In the genomic region with DNA sequence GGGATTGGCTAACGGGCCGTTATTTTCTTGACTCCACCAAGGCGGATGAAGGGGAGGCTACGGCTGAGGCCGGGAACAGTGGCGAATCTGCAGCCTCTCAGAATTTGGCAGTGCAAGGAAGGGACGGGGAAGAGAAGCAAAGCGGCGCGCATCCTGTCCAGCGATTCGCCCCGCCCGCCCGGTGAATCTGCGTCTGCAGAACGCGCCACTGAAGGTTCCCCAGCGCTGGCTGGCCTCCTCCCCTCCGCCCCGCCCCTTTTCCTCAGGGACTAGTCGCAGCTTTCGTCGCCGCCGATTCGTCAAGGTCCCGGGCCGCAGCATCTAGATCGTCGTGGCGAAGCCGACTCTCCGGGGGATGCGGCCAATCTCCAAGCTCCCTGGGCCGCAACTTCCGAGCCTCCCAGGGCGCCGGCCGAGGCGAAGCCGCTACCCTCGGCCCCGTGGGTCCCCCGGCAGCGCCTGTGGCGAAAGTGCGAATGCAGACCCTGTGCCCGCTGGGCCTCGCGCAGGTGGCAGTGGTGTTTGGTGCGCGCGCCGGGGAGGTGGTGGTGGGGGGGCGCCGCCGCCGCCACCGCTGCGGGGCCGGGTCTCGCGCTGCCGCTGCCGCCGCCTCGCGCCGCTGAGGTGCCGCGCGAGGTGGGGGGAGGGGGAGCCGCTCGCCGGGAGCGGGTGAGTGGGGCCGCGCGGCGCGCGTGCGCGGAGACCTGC, we compare ENCODE assay signal across 1 cellular context.
TF ChIP-seq lines count a peak whose summit lies in the region.

A gene (plus strand): TSS at position 299 of the 708 bp plus-strand sequence. CDS start 978 bp downstream, outside the sequence.

TF ChIP-seq in K562, 482 proteins besides CTCF, POLR2A, EP300 and RAD21 (continued from another document and continues in another):
- no peak for TF ChIP-seq TEAD4 (IDR thresholded peaks at IDR 0.05; ENCODE audit: low read length)
- no peak for TF ChIP-seq TEAD4 (CRISPR knock-in tag; IDR thresholded peaks at IDR 0.05; ENCODE audit: borderline replicate concordance)
- TF ChIP-seq HSF4 (CRISPR knock-in tag; IDR thresholded peaks at IDR 0.05; ENCODE audit: borderline replicate concordance), result no peak
- no peak for TF ChIP-seq NCOA4 (IDR thresholded peaks at IDR 0.05; ENCODE audit: partially characterized antibody)
- no peak for TF ChIP-seq SPI1 (IDR thresholded peaks at IDR 0.05; ENCODE audit: borderline replicate concordance, low read depth, low read length)
- TF ChIP-seq ZFP36 (IDR thresholded peaks at IDR 0.05; ENCODE audit: low read depth, low read length, partially characterized antibody), result no peak
- TF ChIP-seq, protein P1, sequence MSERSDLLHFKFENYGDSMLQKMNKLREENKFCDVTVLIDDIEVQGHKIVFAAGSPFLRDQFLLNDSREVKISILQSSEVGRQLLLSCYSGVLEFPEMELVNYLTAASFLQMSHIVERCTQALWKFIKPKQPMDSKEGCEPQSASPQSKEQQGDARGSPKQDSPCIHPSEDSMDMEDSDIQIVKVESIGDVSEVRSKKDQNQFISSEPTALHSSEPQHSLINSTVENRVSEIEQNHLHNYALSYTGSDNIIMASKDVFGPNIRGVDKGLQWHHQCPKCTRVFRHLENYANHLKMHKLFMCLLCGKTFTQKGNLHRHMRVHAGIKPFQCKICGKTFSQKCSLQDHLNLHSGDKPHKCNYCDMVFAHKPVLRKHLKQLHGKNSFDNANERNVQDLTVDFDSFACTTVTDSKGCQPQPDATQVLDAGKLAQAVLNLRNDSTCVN (CRISPR knock-in tag; IDR thresholded peaks at IDR 0.05), result no peak
- TF ChIP-seq SETDB1 (IDR thresholded peaks at IDR 0.05; ENCODE audit: low read length), result no peak
- TF ChIP-seq KHSRP (IDR thresholded peaks at IDR 0.05), result no peak
- TF ChIP-seq ZNF212 (CRISPR knock-in tag; IDR thresholded peaks at IDR 0.05), result no peak
- peak; percentile 85 for TF ChIP-seq ETV1 (tag; conservative IDR thresholded peaks at IDR 0.05; ENCODE audit: low read depth)
- no peak; the same call in 1 of the 2 replicates for TF ChIP-seq HMG20B (CRISPR knock-in tag; IDR thresholded peaks at IDR 0.05)
- TF ChIP-seq RFX5 (IDR thresholded peaks at IDR 0.05; ENCODE audit: low read depth, low read length), result no peak
- peak; percentile 40 for TF ChIP-seq PRPF4 (IDR thresholded peaks at IDR 0.05; ENCODE audit: insufficient read depth, low read depth, low read length, poor library complexity, severe bottlenecking)
- TF ChIP-seq ZNF165 (CRISPR knock-in tag; IDR thresholded peaks at IDR 0.05; ENCODE audit: borderline replicate concordance), result peak; percentile 59; the same call in 1 of the 2 replicates
- no peak for TF ChIP-seq HNRNPUL1 (IDR thresholded peaks at IDR 0.05; ENCODE audit: low read length)
- TF ChIP-seq, protein P2, sequence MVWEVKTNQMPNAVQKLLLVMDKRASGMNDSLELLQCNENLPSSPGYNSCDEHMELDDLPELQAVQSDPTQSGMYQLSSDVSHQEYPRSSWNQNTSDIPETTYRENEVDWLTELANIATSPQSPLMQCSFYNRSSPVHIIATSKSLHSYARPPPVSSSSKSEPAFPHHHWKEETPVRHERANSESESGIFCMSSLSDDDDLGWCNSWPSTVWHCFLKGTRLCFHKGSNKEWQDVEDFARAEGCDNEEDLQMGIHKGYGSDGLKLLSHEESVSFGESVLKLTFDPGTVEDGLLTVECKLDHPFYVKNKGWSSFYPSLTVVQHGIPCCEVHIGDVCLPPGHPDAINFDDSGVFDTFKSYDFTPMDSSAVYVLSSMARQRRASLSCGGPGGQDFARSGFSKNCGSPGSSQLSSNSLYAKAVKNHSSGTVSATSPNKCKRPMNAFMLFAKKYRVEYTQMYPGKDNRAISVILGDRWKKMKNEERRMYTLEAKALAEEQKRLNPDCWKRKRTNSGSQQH (CRISPR knock-in tag; IDR thresholded peaks at IDR 0.05), result no peak
- TF ChIP-seq, protein P3, sequence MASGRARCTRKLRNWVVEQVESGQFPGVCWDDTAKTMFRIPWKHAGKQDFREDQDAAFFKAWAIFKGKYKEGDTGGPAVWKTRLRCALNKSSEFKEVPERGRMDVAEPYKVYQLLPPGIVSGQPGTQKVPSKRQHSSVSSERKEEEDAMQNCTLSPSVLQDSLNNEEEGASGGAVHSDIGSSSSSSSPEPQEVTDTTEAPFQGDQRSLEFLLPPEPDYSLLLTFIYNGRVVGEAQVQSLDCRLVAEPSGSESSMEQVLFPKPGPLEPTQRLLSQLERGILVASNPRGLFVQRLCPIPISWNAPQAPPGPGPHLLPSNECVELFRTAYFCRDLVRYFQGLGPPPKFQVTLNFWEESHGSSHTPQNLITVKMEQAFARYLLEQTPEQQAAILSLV (tag; IDR thresholded peaks at IDR 0.05), result no peak
- TF ChIP-seq ATF7 (IDR thresholded peaks at IDR 0.05), result no peak
- TF ChIP-seq ZNF445 (CRISPR knock-in tag; IDR thresholded peaks at IDR 0.05; ENCODE audit: low read depth), result no peak
- TF ChIP-seq POLR2AphosphoS5 (IDR thresholded peaks at IDR 0.05; ENCODE audit: control insufficient read depth, insufficient read depth, low read depth, low read length), result peak; percentile 15; the same call in 1 of the 2 replicates
- TF ChIP-seq TCF7L2 (IDR thresholded peaks at IDR 0.05; ENCODE audit: low read depth, low read length), result no peak
- TF ChIP-seq IRF2 (CRISPR knock-in tag; IDR thresholded peaks at IDR 0.05), result no peak
- no peak for TF ChIP-seq MCM7 (IDR thresholded peaks at IDR 0.05)
- TF ChIP-seq, protein P4, sequence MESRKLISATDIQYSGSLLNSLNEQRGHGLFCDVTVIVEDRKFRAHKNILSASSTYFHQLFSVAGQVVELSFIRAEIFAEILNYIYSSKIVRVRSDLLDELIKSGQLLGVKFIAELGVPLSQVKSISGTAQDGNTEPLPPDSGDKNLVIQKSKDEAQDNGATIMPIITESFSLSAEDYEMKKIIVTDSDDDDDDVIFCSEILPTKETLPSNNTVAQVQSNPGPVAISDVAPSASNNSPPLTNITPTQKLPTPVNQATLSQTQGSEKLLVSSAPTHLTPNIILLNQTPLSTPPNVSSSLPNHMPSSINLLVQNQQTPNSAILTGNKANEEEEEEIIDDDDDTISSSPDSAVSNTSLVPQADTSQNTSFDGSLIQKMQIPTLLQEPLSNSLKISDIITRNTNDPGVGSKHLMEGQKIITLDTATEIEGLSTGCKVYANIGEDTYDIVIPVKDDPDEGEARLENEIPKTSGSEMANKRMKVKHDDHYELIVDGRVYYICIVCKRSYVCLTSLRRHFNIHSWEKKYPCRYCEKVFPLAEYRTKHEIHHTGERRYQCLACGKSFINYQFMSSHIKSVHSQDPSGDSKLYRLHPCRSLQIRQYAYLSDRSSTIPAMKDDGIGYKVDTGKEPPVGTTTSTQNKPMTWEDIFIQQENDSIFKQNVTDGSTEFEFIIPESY (CRISPR knock-in tag; IDR thresholded peaks at IDR 0.05), result peak; percentile 70; the same call in 1 of the 2 replicates
- TF ChIP-seq ZZZ3 (IDR thresholded peaks at IDR 0.05), result peak; percentile 73; the same call in 1 of the 2 replicates
- TF ChIP-seq E2F3 (CRISPR knock-in tag; IDR thresholded peaks at IDR 0.05), result no peak
- no peak for TF ChIP-seq ZNF408 (CRISPR knock-in tag; IDR thresholded peaks at IDR 0.05; ENCODE audit: low read depth)
- TF ChIP-seq ZNF3 (CRISPR knock-in tag; IDR thresholded peaks at IDR 0.05), result no peak
- TF ChIP-seq CBX5 (IDR thresholded peaks at IDR 0.05; ENCODE audit: borderline replicate concordance, low read depth), result no peak
- TF ChIP-seq ZNF282 (CRISPR knock-in tag; IDR thresholded peaks at IDR 0.05), result no peak
- peak; percentile 1 to 7; a peak in 1 of 4 replicates for TF ChIP-seq SIX5 (IDR thresholded peaks at IDR 0.05; ENCODE audit: borderline replicate concordance in 1 of 2, insufficient read depth in 1 of 2, low read depth in 1 of 2, low read length in 2 of 2)
- no peak for TF ChIP-seq CAMTA2 (CRISPR knock-in tag; conservative IDR thresholded peaks at IDR 0.05)
- TF ChIP-seq BRF1 (IDR thresholded peaks at IDR 0.05; ENCODE audit: borderline replicate concordance, extremely low read depth, insufficient read length), result no peak
- no peak for TF ChIP-seq RBM17 (IDR thresholded peaks at IDR 0.05; ENCODE audit: borderline replicate concordance, low read depth, low read length)
- TF ChIP-seq, protein P5, sequence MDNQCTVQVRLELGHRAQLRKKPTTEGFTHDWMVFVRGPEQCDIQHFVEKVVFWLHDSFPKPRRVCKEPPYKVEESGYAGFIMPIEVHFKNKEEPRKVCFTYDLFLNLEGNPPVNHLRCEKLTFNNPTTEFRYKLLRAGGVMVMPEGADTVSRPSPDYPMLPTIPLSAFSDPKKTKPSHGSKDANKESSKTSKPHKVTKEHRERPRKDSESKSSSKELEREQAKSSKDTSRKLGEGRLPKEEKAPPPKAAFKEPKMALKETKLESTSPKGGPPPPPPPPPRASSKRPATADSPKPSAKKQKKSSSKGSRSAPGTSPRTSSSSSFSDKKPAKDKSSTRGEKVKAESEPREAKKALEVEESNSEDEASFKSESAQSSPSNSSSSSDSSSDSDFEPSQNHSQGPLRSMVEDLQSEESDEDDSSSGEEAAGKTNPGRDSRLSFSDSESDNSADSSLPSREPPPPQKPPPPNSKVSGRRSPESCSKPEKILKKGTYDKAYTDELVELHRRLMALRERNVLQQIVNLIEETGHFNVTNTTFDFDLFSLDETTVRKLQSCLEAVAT (IDR thresholded peaks at IDR 0.05), result no peak
- TF ChIP-seq SIN3B (IDR thresholded peaks at IDR 0.05; ENCODE audit: low read depth), result peak; percentile 92
- peak in 1 of 2 experiments; percentile 77; a peak in 2 of 4 replicates for TF ChIP-seq SIN3A (IDR thresholded peaks at IDR 0.05; ENCODE audit: borderline replicate concordance in 2 of 2, control insufficient read depth in 1 of 2, low read depth in 2 of 2, low read length in 2 of 2)
- no peak for TF ChIP-seq CHCHD3 (CRISPR knock-in tag; IDR thresholded peaks at IDR 0.05)
- no peak for TF ChIP-seq TCF3 (CRISPR knock-in tag; IDR thresholded peaks at IDR 0.05)
- TF ChIP-seq, protein P6, sequence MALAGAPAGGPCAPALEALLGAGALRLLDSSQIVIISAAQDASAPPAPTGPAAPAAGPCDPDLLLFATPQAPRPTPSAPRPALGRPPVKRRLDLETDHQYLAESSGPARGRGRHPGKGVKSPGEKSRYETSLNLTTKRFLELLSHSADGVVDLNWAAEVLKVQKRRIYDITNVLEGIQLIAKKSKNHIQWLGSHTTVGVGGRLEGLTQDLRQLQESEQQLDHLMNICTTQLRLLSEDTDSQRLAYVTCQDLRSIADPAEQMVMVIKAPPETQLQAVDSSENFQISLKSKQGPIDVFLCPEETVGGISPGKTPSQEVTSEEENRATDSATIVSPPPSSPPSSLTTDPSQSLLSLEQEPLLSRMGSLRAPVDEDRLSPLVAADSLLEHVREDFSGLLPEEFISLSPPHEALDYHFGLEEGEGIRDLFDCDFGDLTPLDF (CRISPR knock-in tag; IDR thresholded peaks at IDR 0.05), result peak; percentile 54; the same call in 1 of the 2 replicates
- no peak for TF ChIP-seq ETV6 (IDR thresholded peaks at IDR 0.05; ENCODE audit: borderline replicate concordance in 1 of 2, low read depth in 2 of 2, low read length in 1 of 2)
- TF ChIP-seq ETV6 (CRISPR knock-in tag; IDR thresholded peaks at IDR 0.05; ENCODE audit: borderline replicate concordance), result no peak; the same call in 1 of the 2 replicates
- no peak for TF ChIP-seq PHTF2 (CRISPR knock-in tag; IDR thresholded peaks at IDR 0.05)
- TF ChIP-seq ZNF384 (IDR thresholded peaks at IDR 0.05; ENCODE audit: low read depth, low read length), result no peak
- TF ChIP-seq, protein P7, sequence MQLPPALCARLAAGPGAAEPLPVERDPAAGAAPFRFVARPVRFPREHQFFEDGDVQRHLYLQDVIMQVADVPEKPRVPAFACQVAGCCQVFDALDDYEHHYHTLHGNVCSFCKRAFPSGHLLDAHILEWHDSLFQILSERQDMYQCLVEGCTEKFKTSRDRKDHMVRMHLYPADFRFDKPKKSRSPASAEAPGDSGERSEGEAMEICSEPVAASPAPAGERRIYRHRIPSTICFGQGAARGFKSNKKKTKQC (CRISPR knock-in tag; IDR thresholded peaks at IDR 0.05), result peak; percentile 74; the same call in 1 of the 2 replicates
- no peak for TF ChIP-seq JUND (IDR thresholded peaks at IDR 0.05; ENCODE audit: borderline replicate concordance, low read depth, low read length)
- no peak for TF ChIP-seq JUND (tag; IDR thresholded peaks at IDR 0.05; ENCODE audit: borderline replicate concordance, low read depth, low read length)
- TF ChIP-seq, protein P8, sequence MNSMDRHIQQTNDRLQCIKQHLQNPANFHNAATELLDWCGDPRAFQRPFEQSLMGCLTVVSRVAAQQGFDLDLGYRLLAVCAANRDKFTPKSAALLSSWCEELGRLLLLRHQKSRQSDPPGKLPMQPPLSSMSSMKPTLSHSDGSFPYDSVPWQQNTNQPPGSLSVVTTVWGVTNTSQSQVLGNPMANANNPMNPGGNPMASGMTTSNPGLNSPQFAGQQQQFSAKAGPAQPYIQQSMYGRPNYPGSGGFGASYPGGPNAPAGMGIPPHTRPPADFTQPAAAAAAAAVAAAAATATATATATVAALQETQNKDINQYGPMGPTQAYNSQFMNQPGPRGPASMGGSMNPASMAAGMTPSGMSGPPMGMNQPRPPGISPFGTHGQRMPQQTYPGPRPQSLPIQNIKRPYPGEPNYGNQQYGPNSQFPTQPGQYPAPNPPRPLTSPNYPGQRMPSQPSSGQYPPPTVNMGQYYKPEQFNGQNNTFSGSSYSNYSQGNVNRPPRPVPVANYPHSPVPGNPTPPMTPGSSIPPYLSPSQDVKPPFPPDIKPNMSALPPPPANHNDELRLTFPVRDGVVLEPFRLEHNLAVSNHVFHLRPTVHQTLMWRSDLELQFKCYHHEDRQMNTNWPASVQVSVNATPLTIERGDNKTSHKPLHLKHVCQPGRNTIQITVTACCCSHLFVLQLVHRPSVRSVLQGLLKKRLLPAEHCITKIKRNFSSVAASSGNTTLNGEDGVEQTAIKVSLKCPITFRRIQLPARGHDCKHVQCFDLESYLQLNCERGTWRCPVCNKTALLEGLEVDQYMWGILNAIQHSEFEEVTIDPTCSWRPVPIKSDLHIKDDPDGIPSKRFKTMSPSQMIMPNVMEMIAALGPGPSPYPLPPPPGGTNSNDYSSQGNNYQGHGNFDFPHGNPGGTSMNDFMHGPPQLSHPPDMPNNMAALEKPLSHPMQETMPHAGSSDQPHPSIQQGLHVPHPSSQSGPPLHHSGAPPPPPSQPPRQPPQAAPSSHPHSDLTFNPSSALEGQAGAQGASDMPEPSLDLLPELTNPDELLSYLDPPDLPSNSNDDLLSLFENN (IDR thresholded peaks at IDR 0.05; ENCODE audit: low read depth in 2 of 2, low read length in 2 of 2), result no peak
- no peak for TF ChIP-seq NCOA2 (IDR thresholded peaks at IDR 0.05; ENCODE audit: partially characterized antibody in 2 of 2)
- TF ChIP-seq ZNF134 (CRISPR knock-in tag; conservative IDR thresholded peaks at IDR 0.05), result no peak
- TF ChIP-seq CBX1 (IDR thresholded peaks at IDR 0.05; ENCODE audit: low read depth), result peak; percentile 50; the same call in 1 of the 2 replicates
- TF ChIP-seq, protein P9, sequence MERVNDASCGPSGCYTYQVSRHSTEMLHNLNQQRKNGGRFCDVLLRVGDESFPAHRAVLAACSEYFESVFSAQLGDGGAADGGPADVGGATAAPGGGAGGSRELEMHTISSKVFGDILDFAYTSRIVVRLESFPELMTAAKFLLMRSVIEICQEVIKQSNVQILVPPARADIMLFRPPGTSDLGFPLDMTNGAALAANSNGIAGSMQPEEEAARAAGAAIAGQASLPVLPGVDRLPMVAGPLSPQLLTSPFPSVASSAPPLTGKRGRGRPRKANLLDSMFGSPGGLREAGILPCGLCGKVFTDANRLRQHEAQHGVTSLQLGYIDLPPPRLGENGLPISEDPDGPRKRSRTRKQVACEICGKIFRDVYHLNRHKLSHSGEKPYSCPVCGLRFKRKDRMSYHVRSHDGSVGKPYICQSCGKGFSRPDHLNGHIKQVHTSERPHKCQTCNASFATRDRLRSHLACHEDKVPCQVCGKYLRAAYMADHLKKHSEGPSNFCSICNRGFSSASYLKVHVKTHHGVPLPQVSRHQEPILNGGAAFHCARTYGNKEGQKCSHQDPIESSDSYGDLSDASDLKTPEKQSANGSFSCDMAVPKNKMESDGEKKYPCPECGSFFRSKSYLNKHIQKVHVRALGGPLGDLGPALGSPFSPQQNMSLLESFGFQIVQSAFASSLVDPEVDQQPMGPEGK (CRISPR knock-in tag; IDR thresholded peaks at IDR 0.05; ENCODE audit: borderline replicate concordance), result no peak; the same call in 1 of the 2 replicates
